Comparison of ENCODE assay signal across 22 cellular contexts in the genomic region with DNA sequence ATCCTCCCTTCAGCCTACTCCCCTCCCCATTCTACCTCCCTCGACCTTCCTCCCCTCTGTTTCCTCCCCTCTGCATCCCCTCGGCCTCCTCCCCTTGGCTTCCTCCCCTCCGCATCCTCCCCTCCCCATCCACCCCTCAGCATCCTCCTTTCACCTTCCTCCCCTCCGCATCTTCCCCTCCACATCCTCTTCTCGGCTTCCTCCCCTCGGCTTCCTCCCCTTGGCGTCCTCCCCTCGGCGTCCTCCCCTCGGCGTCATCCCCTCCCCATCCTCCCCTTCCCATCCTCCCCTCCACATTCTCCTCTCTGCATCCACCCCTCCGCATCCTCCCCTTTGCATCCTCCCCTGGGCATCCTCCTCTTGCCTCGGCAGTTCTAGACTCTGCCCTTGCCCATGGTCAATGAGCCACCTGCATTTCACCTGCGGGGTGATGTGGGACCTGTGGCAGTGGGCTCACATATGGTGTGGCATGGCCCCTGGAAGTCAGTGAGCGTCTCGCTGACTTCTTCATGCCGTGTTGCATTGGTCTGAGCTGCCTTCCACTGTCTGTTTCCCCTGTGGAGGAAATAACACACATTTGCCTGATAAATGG.
A peak's percentile ranks its signal among the peaks of the same experiment; 100 is the strongest.
DNase-seq lines count a peak whose midpoint lies in the region; ATAC-seq and TF ChIP-seq lines count a peak whose summit lies in the region.
"Had no signal": no experiment of that assay in that cellular context is flagged by ENCODE, and none has a peak within 500 bp of the region (broad histone marks: within the 10 kb centered on the region; RNA-seq: fewer than 3 reads in every experiment).

No MANE protein-coding gene starts in this region.

- H3K36me3 ChIP-seq in osteoblast (ENCODE audit: insufficient read depth, low read length) (no peaks in the 10 kb centered on the region), HAP-1 (replicated peaks) (peaks cover 3% of the 10 kb centered on the region; the same call in 1 of the 2 replicates)
- H3K36me3 ChIP-seq: prostate gland, thoracic aorta, uterus had no signal

- H3K27me3 ChIP-seq in osteoblast (ENCODE audit: insufficient read depth, low read length) (no peaks in the 10 kb centered on the region), HAP-1 (ENCODE audit: low read depth) (no peaks in the 10 kb centered on the region)
- H3K27me3 ChIP-seq: sigmoid colon, uterus had no signal

- no peaks in the 10 kb centered on the region for H4K20me1 ChIP-seq in osteoblast (ENCODE audit: insufficient read depth, low read length)

- H3K9me3 ChIP-seq in osteoblast (ENCODE audit: low read depth, low read length) (no peaks in the 10 kb centered on the region), HAP-1 (no peaks in the 10 kb centered on the region)
- H3K9me3 ChIP-seq: prostate gland, sigmoid colon, thoracic aorta, uterus had no signal

- DNase-seq in activated T-cell treated with anti-CD3 and anti-CD28 coated beads, Interleukin-2, amount 50 U/mL, for 24 hours, result peak; percentile 22
- DNase-seq in activated T-cell treated with anti-CD3 and anti-CD28 coated beads, Interleukin-2, amount 50 U/mL, for 1 hour, result no peak
- DNase-seq in GM13976 (ENCODE audit: low spot score) (peak; percentile 27), chondrocyte (ENCODE audit: low spot score) (peak; percentile 37), osteoblast (ENCODE audit: insufficient read length, low spot score, missing footprints) (peak; percentile 85), HAP-1 (ENCODE audit: low spot score in 2 of 2) (no peak), NCI-H345 treated with DMSO at 0.1 percent for 48 hours (lab: John Stamatoyannopoulos, UW; ENCODE audit: unreplicated experiment) (no peak)
- DNase-seq: activated CD4-positive, alpha-beta T cell treated with anti-CD3 and anti-CD28 coated beads for 36 hours; activated T-cell treated with anti-CD3 and anti-CD28 coated beads, Interleukin-2, amount 50 U/mL, for 72 hours; AML-193; CD8-positive, alpha-beta memory T cell; hippocampal formation; left ventricle myocardium superior; NCI-H1436 treated with DMSO at 0.1 percent for 48 hours; T-helper 2 cell; uterus had no signal

- H3K27ac Mint-ChIP-seq in activated T-cell treated with anti-CD3 and anti-CD28 coated beads, Interleukin-2, amount 50 U/mL, for 24 hours, result no peak overlapping the region
- H3K27ac Mint-ChIP-seq in chondrocyte (ENCODE audit: unreplicated experiment), result no peak overlapping the region
- H3K27ac Mint-ChIP-seq: activated CD4-positive, alpha-beta T cell treated with anti-CD3 and anti-CD28 coated beads for 36 hours; activated T-cell treated with anti-CD3 and anti-CD28 coated beads, Interleukin-2, amount 50 U/mL, for 72 hours; stimulated activated naive CD8-positive, alpha-beta T cell treated with anti-CD3 and anti-CD28 coated beads, Interleukin-15, Interleukin-2, amounts not matched to agents 100 ng/mL and 50 ng/mL, for 24 hours had no signal

- H3K4me2 ChIP-seq in osteoblast (ENCODE audit: insufficient read depth, low read length), result no peak overlapping the region

- in situ Hi-C loops in GM13976 (cut with MboI; ENCODE audit: low sequenced_read_pairs, unreplicated experiment) (no loop called here), HAP-1 (cut with MboI; ENCODE audit: low sequenced_read_pairs) (no loop called here)

- no peaks in the 10 kb centered on the region for H3K4me1 ChIP-seq in osteoblast (ENCODE audit: insufficient read depth, low read length)
- no peaks in the 10 kb centered on the region for H3K4me1 ChIP-seq in HAP-1
- H3K4me1 ChIP-seq: prostate gland, uterus had no signal

- no peak for ATAC-seq in HG03354 (IDR thresholded peaks at IDR 0.05; ENCODE audit: poor library complexity, severe bottlenecking, unreplicated experiment)
- ATAC-seq: activated CD4-positive, alpha-beta T cell treated with anti-CD3 and anti-CD28 coated beads for 36 hours; activated T-cell treated with anti-CD3 and anti-CD28 coated beads, Interleukin-2, amount 50 U/mL, for 72 hours; left ventricle myocardium superior had no signal

- H2AFZ ChIP-seq in osteoblast (ENCODE audit: low read length), result no peak overlapping the region

- no peaks in the 10 kb centered on the region for H3K79me2 ChIP-seq in osteoblast (ENCODE audit: insufficient read depth, low read length)

- H3K4me3 ChIP-seq in osteoblast (ENCODE audit: insufficient read depth, low read length) (no peak overlapping the region), HAP-1 (no peak overlapping the region)
- H3K4me3 ChIP-seq: prostate gland, sigmoid colon, thoracic aorta, uterus had no signal

- H3K4me1 Mint-ChIP-seq in activated T-cell treated with anti-CD3 and anti-CD28 coated beads, Interleukin-2, amount 50 U/mL, for 24 hours (ENCODE audit: low read depth), result peaks cover 2% of the 10 kb centered on the region
- H3K4me1 Mint-ChIP-seq in chondrocyte (ENCODE audit: low read depth), result no peaks in the 10 kb centered on the region

- no peaks in the 10 kb centered on the region for H3K36me3 Mint-ChIP-seq in activated T-cell treated with anti-CD3 and anti-CD28 coated beads, Interleukin-2, amount 50 U/mL, for 24 hours (ENCODE audit: low read depth)
- H3K36me3 Mint-ChIP-seq in chondrocyte (ENCODE audit: low read depth), result no peaks in the 10 kb centered on the region
- H3K36me3 Mint-ChIP-seq: CD8-positive, alpha-beta memory T cell had no signal

- no peak overlapping the region for H3K27ac ChIP-seq in osteoblast (ENCODE audit: low read depth, low read length)
- H3K27ac ChIP-seq: prostate gland, sigmoid colon, thoracic aorta, uterus had no signal

- no peaks in the 10 kb centered on the region for H3K9me3 Mint-ChIP-seq in activated T-cell treated with anti-CD3 and anti-CD28 coated beads, Interleukin-2, amount 50 U/mL, for 24 hours
- H3K9me3 Mint-ChIP-seq in chondrocyte (ENCODE audit: low read depth), result no peaks in the 10 kb centered on the region
- H3K9me3 Mint-ChIP-seq: activated T-cell treated with anti-CD3 and anti-CD28 coated beads, Interleukin-2, amount 50 U/mL, for 72 hours; CD8-positive, alpha-beta memory T cell; H9; stimulated activated naive CD8-positive, alpha-beta T cell treated with anti-CD3 and anti-CD28 coated beads, Interleukin-15, Interleukin-2, amounts not matched to agents 100 ng/mL and 50 ng/mL, for 24 hours had no signal

- TF ChIP-seq CTCF in GM13976 (IDR thresholded peaks at IDR 0.05; ENCODE audit: borderline replicate concordance, control extremely low read depth, extremely low read depth, insufficient read depth, missing control alignments), result no peak
- no peak for TF ChIP-seq CTCF in chondrocyte (IDR thresholded peaks at IDR 0.05)
- TF ChIP-seq CTCF in osteoblast (IDR thresholded peaks at IDR 0.05; ENCODE audit: extremely low read depth, low read depth, low read length), result no peak

- H3K4me3 Mint-ChIP-seq in activated T-cell treated with anti-CD3 and anti-CD28 coated beads, Interleukin-2, amount 50 U/mL, for 24 hours, result no peak overlapping the region
- H3K4me3 Mint-ChIP-seq in chondrocyte (ENCODE audit: unreplicated experiment), result no peak overlapping the region
- H3K4me3 Mint-ChIP-seq: activated CD4-positive, alpha-beta T cell treated with anti-CD3 and anti-CD28 coated beads for 36 hours; activated T-cell treated with anti-CD3 and anti-CD28 coated beads, Interleukin-2, amount 50 U/mL, for 72 hours; CD8-positive, alpha-beta memory T cell; H9; stimulated activated naive CD8-positive, alpha-beta T cell treated with anti-CD3 and anti-CD28 coated beads, Interleukin-15, Interleukin-2, amounts not matched to agents 100 ng/mL and 50 ng/mL, for 24 hours had no signal

- no peaks in the 10 kb centered on the region for H3K27me3 Mint-ChIP-seq in activated T-cell treated with anti-CD3 and anti-CD28 coated beads, Interleukin-2, amount 50 U/mL, for 24 hours
- H3K27me3 Mint-ChIP-seq in chondrocyte (ENCODE audit: low read depth), result peaks cover 26% of the 10 kb centered on the region
- H3K27me3 Mint-ChIP-seq: activated CD4-positive, alpha-beta T cell treated with anti-CD3 and anti-CD28 coated beads for 36 hours; stimulated activated naive CD8-positive, alpha-beta T cell treated with anti-CD3 and anti-CD28 coated beads, Interleukin-15, Interleukin-2, amounts not matched to agents 100 ng/mL and 50 ng/mL, for 24 hours had no signal

Comparison
In these comparisons a context has a peak if more than half of its experiments do, and no peak if none do; other contexts are left out.
1. DNase-seq: peak in activated T-cell treated with anti-CD3 and anti-CD28 coated beads, Interleukin-2, amount 50 U/mL, for 24 hours (single experiment), GM13976 (single experiment), chondrocyte (single experiment) and osteoblast (single experiment); none in activated T-cell treated with anti-CD3 and anti-CD28 coated beads, Interleukin-2, amount 50 U/mL, for 1 hour (single experiment), HAP-1 (0 of 2) and NCI-H345 treated with DMSO at 0.1 percent for 48 hours (single experiment).